In genomic region chr1:218665216-218665615, GRCh38 we compare ENCODE assay signal across 10 cellular contexts.
A peak's percentile ranks its signal among the peaks of the same experiment; 100 is the strongest.
DNase-seq lines count a peak whose midpoint lies in the region; ATAC-seq and TF ChIP-seq lines count a peak whose summit lies in the region.
"Had no signal": no experiment of that assay in that cellular context is flagged by ENCODE, and none has a peak within 500 bp of the region (broad histone marks: within the 10 kb centered on the region; RNA-seq: fewer than 3 reads in every experiment).

No MANE protein-coding gene starts in this region.

- H3K9ac ChIP-seq in Karpas-422 (ENCODE audit: low read length) = no peak overlapping the region

- H3K36me3 ChIP-seq in Karpas-422 (ENCODE audit: insufficient read depth, low read length) = no peaks in the 10 kb centered on the region

- H3K9me3 ChIP-seq in Karpas-422 (ENCODE audit: low read length) = no peaks in the 10 kb centered on the region

- H3K36me3 Mint-ChIP-seq in natural killer cell = no peaks in the 10 kb centered on the region

- H3K9me2 ChIP-seq in Karpas-422 (replicated peaks; ENCODE audit: insufficient read depth, low read length) = no peaks in the 10 kb centered on the region

- intact Hi-C loops in natural killer cell (cut with micrococcal nuclease) = no loop called here

- H3K27me3 ChIP-seq in Karpas-422 (ENCODE audit: low read length) (no peaks in the 10 kb centered on the region), layer of hippocampus (ENCODE audit: control insufficient read depth, insufficient read depth, low read length) (no peaks in the 10 kb centered on the region)

- no peak overlapping the region for H3K27ac Mint-ChIP-seq in natural killer cell
- H3K27ac Mint-ChIP-seq: activated T-helper 2 cell treated with anti-CD3 and anti-CD28 coated beads, Interferon-gamma antibody, Interleukin-2, Interleukin-4, amounts not matched to agents 10 μg/mL and 5 μg/mL and 100 μg/mL, durations not matched to agents 14 hours and 24 hours and 36 hours had no signal

- TF ChIP-seq CTCF in choroid plexus epithelial cell (conservative IDR thresholded peaks at IDR 0.05; ENCODE audit: low read depth, low read length) = no peak
- no peak for TF ChIP-seq CTCF in natural killer cell (IDR thresholded peaks at IDR 0.05)

- H2AFZ ChIP-seq in Karpas-422 (ENCODE audit: low read length) = no peak overlapping the region

- H3K4me3 ChIP-seq in Karpas-422 (ENCODE audit: low read length) (no peak overlapping the region), choroid plexus epithelial cell (ENCODE audit: low read depth, low read length) (no peak overlapping the region)
- H3K4me3 ChIP-seq: SK-N-MC had no signal

- H3K79me2 ChIP-seq in Karpas-422 (ENCODE audit: low read length) = no peaks in the 10 kb centered on the region

- no peaks in the 10 kb centered on the region for H3K4me1 Mint-ChIP-seq in natural killer cell

- no peaks in the 10 kb centered on the region for H3K4me1 ChIP-seq in Karpas-422 (ENCODE audit: low read length)

- H3K27me3 Mint-ChIP-seq in natural killer cell (ENCODE audit: low read depth in 2 of 2) = no peaks in the 10 kb centered on the region

- H3K27ac ChIP-seq in Karpas-422 (ENCODE audit: low read length) (no peak overlapping the region), layer of hippocampus (ENCODE audit: low read depth, low read length) (peak overlapping the region; percentile 13)
- H3K27ac ChIP-seq: SK-N-MC had no signal

- DNase-seq in Karpas-422 = peak; percentile 42
- DNase-seq in choroid plexus epithelial cell (ENCODE audit: low read depth) = peak; percentile 84
- peak; percentile 66 for DNase-seq in superior temporal gyrus (ENCODE audit: extremely low spot score)
- no peak for DNase-seq in stimulated activated CD4-positive, alpha-beta T cell treated with anti-CD3 and anti-CD28 coated beads, Interleukin-4, amount 100 ng/mL, for 4 hours
- no peak for DNase-seq in cerebellar nuclear complex (lab: John Stamatoyannopoulos, UW)
- DNase-seq in natural killer cell = no peak

- H3K4me2 ChIP-seq in Karpas-422 (ENCODE audit: low read depth, low read length, poor library complexity, severe bottlenecking) = no peak overlapping the region

- H3K4me3 Mint-ChIP-seq in natural killer cell = no peak overlapping the region

- ATAC-seq in HG03457 (IDR thresholded peaks at IDR 0.05; ENCODE audit: unreplicated experiment) (no peak), natural killer cell (no peak)

- peaks cover 11% of the 10 kb centered on the region in 2 donors for H3K9me3 Mint-ChIP-seq in natural killer cell

- H4K20me1 ChIP-seq in Karpas-422 (ENCODE audit: insufficient read depth, low read depth, low read length) = no peaks in the 10 kb centered on the region

Comparison
In these comparisons a context has a peak if more than half of its experiments do, and no peak if none do; other contexts are left out.
1. DNase-seq: peak in Karpas-422 (single experiment), choroid plexus epithelial cell (single experiment) and superior temporal gyrus (single experiment); none in stimulated activated CD4-positive, alpha-beta T cell treated with anti-CD3 and anti-CD28 coated beads, Interleukin-4, amount 100 ng/mL, for 4 hours (0 of 2), cerebellar nuclear complex (0 of 2) and natural killer cell (single experiment).